ENCODE assay signal across 12 cellular contexts in the genomic region with DNA sequence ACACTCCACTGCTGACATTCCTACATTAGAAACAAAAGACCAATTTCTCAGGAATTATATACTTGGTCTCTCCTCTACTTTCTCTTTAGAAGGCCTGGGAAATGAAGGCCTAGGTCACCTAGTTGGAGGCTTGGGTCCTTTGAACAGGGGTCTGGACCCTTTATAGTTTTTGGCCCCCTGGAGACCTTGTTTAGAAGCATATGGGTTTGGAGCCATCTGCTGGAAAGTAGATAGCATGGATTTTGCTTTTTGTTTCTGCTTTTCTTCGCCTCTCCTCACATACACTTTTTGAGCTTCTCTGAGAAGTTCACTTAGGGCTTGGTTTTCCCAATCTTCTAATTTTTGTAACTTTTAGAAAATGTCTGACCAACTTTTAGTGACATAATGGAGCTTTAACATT.
A peak's percentile ranks its signal among the peaks of the same experiment; 100 is the strongest.
DNase-seq lines count a peak whose midpoint lies in the region; ATAC-seq, FAIRE-seq and TF ChIP-seq lines count a peak whose summit lies in the region.
"Had no signal": no experiment of that assay in that cellular context is flagged by ENCODE, and none has a peak within 500 bp of the region (broad histone marks: within the 10 kb centered on the region; RNA-seq: fewer than 3 reads in every experiment).

No MANE protein-coding gene starts in this region.

- TF ChIP-seq RAD21 in K562 (CRISPR knock-in tag; conservative IDR thresholded peaks at IDR 0.05 in 1 of 2, IDR thresholded peaks at IDR 0.05 in 1 of 2): peak in 1 of 2 experiments; percentile 56; a peak in 3 of 4 replicates

- H3K4me3 ChIP-seq in K562 (no peak overlapping the region), lower lobe of right lung (no peak overlapping the region)

- no peaks in the 10 kb centered on the region for H4K20me1 ChIP-seq in K562 (replicated peaks; ENCODE audit: control insufficient read depth, insufficient read depth, low read length)

- TF ChIP-seq EP300 in K562 (IDR thresholded peaks at IDR 0.05; ENCODE audit: low read length): no peak

- no peak overlapping the region for H2AFZ ChIP-seq in K562 (ENCODE audit: low read depth, low read length)

- CTCF ChIA-PET in K562 (lab: Yijun Ruan, JAX; ENCODE audit: low intra/inter-chr PET ratio): interaction anchor here (2.0 kb wide), 1 partner anchor 91 kb away, joined by 7 read pairs; no protein-coding TSS in a partner anchor

- H3K4me1 ChIP-seq in K562 (replicated peaks in 1 of 2; ENCODE audit: control insufficient read depth in 2 of 2, insufficient read depth in 2 of 2, low read length in 2 of 2) (no peaks in the 10 kb centered on the region), lower lobe of right lung (no peaks in the 10 kb centered on the region)

- TF ChIP-seq CTCF in AG09319 (IDR thresholded peaks at IDR 0.05; ENCODE audit: low read depth, low read length) (peak; percentile 52), K562 (IDR thresholded peaks at IDR 0.05 in 2 of 3, conservative IDR thresholded peaks at IDR 0.05 in 1 of 3; ENCODE audit: insufficient read depth in 2 of 3, low read depth in 1 of 3, low read length in 3 of 3) (peak; percentile 30 to 37 (median 35); a peak in 2 of 6 replicates), lower lobe of right lung (IDR thresholded peaks at IDR 0.05) (peak; percentile 27)

- no peak for TF ChIP-seq POLR2A in K562 (conservative IDR thresholded peaks at IDR 0.05)

- H3K4me1 Mint-ChIP-seq in activated T-helper 17 cell treated with anti-CD3 and anti-CD28 coated beads, Interleukin-2, amount 50 U/mL, for 72 hours: no peaks in the 10 kb centered on the region
- no peaks in the 10 kb centered on the region for H3K4me1 Mint-ChIP-seq in activated naive CD8-positive, alpha-beta T cell treated with anti-CD3 and anti-CD28 coated beads, Interleukin-2, amount 50 U/mL, for 24 hours
- H3K4me1 Mint-ChIP-seq: activated naive CD4-positive, alpha-beta T cell treated with anti-CD3 and anti-CD28 coated beads, Interleukin-2, amount 10 ng/mL, durations not matched to agents 7 days and 5 days; naive B cell had no signal

- H3K27ac Mint-ChIP-seq in activated T-helper 17 cell treated with anti-CD3 and anti-CD28 coated beads, Interleukin-2, amount 50 U/mL, for 72 hours: no peak overlapping the region
- H3K27ac Mint-ChIP-seq in activated naive CD8-positive, alpha-beta T cell treated with anti-CD3 and anti-CD28 coated beads, Interleukin-2, amount 50 U/mL, for 24 hours: no peak overlapping the region
- H3K27ac Mint-ChIP-seq: activated naive CD4-positive, alpha-beta T cell treated with anti-CD3 and anti-CD28 coated beads, Interleukin-2, amount 10 ng/mL, durations not matched to agents 7 days and 5 days had no signal

- no peaks in the 10 kb centered on the region for H3K36me3 Mint-ChIP-seq in activated T-helper 17 cell treated with anti-CD3 and anti-CD28 coated beads, Interleukin-2, amount 50 U/mL, for 72 hours (ENCODE audit: low read depth)
- peaks cover 2% of the 10 kb centered on the region for H3K36me3 Mint-ChIP-seq in activated naive CD8-positive, alpha-beta T cell treated with anti-CD3 and anti-CD28 coated beads, Interleukin-2, amount 50 U/mL, for 24 hours (ENCODE audit: low read depth)
- H3K36me3 Mint-ChIP-seq: activated naive CD4-positive, alpha-beta T cell treated with anti-CD3 and anti-CD28 coated beads, Interleukin-2, amount 10 ng/mL, durations not matched to agents 7 days and 5 days had no signal

- H3K9me3 ChIP-seq in K562 (replicated peaks; ENCODE audit: control insufficient read depth, insufficient read depth, low read depth, low read length): no peaks in the 10 kb centered on the region
- peaks cover 34% of the 10 kb centered on the region for H3K9me3 ChIP-seq in lower lobe of right lung

- H3K27ac ChIP-seq in K562 (ENCODE audit: extremely low read depth, low read depth, low read length) (no peak overlapping the region), lower lobe of right lung (no peak overlapping the region)

- no peak overlapping the region for H3K4me2 ChIP-seq in K562 (ENCODE audit: insufficient read depth, low read length)

- H3K4me3 Mint-ChIP-seq in activated T-helper 17 cell treated with anti-CD3 and anti-CD28 coated beads, Interleukin-2, amount 50 U/mL, for 72 hours: no peak overlapping the region
- no peak overlapping the region for H3K4me3 Mint-ChIP-seq in activated naive CD8-positive, alpha-beta T cell treated with anti-CD3 and anti-CD28 coated beads, Interleukin-2, amount 50 U/mL, for 24 hours
- H3K4me3 Mint-ChIP-seq: activated naive CD4-positive, alpha-beta T cell treated with anti-CD3 and anti-CD28 coated beads, Interleukin-2, amount 10 ng/mL, durations not matched to agents 7 days and 5 days; naive B cell had no signal

- in situ Hi-C loops in K562 (cut with MboI): no loop called here

- no peak for DNase-seq in AG09319 (ENCODE audit: extremely low read depth, low read depth)
- peak; percentile 23 to 51 for DNase-seq in Kasumi-1 (lab: John Stamatoyannopoulos, UW)
- DNase-seq in K562 (ENCODE audit: extremely low read depth in 1 of 4, low spot score in 3 of 4): no peak
- no peak for DNase-seq in lower lobe of right lung
- DNase-seq in activated naive CD8-positive, alpha-beta T cell treated with anti-CD3 and anti-CD28 coated beads, Interleukin-2, amount 50 U/mL, for 24 hours: no peak
- DNase-seq in amygdala (lab: John Stamatoyannopoulos, UW): no peak
- DNase-seq in effector CD4-positive, alpha-beta T cell: no peak
- DNase-seq: activated naive CD4-positive, alpha-beta T cell treated with anti-CD3 and anti-CD28 coated beads, Interleukin-2, amount 10 ng/mL, durations not matched to agents 7 days and 5 days; erythroblast; KBM-7; naive B cell had no signal

- H3K27me3 ChIP-seq in K562 (ENCODE audit: control insufficient read depth in 2 of 2, insufficient read depth in 2 of 2, low read length in 2 of 2) (no peaks in the 10 kb centered on the region), lower lobe of right lung (ENCODE audit: low read depth) (no peaks in the 10 kb centered on the region)

- no peak for FAIRE-seq in K562 (lab: Jason Lieb, UNC)

- H3K9me1 ChIP-seq in K562 (ENCODE audit: control insufficient read depth, insufficient read depth, low read length): no peaks in the 10 kb centered on the region

- H3K27me3 Mint-ChIP-seq in activated T-helper 17 cell treated with anti-CD3 and anti-CD28 coated beads, Interleukin-2, amount 50 U/mL, for 72 hours: peaks cover 19% of the 10 kb centered on the region
- peaks cover 4% of the 10 kb centered on the region for H3K27me3 Mint-ChIP-seq in activated naive CD8-positive, alpha-beta T cell treated with anti-CD3 and anti-CD28 coated beads, Interleukin-2, amount 50 U/mL, for 24 hours

- POLR2A ChIA-PET in K562 (lab: Yijun Ruan, JAX): no interaction called here

- H3K79me2 ChIP-seq in K562 (ENCODE audit: control insufficient read depth, insufficient read depth, low read length): no peaks in the 10 kb centered on the region

- BruUV-seq in K562 (replicated peaks; lab: Mats Ljungman, UMichigan): no TSS peak

- no peak overlapping the region for H3K9ac ChIP-seq in K562 (ENCODE audit: insufficient read depth in 1 of 2, low read depth in 2 of 2, low read length in 2 of 2)

- H3K9me3 Mint-ChIP-seq in activated T-helper 17 cell treated with anti-CD3 and anti-CD28 coated beads, Interleukin-2, amount 50 U/mL, for 72 hours: peaks cover 21% of the 10 kb centered on the region
- peaks cover 41% of the 10 kb centered on the region for H3K9me3 Mint-ChIP-seq in activated naive CD8-positive, alpha-beta T cell treated with anti-CD3 and anti-CD28 coated beads, Interleukin-2, amount 50 U/mL, for 24 hours

- intact Hi-C loops in K562 (cut with micrococcal nuclease): loop anchor here (1.0 to 10.0 kb wide), 3 partner anchors 91 to 357 kb away; no protein-coding TSS in a partner anchor
- intact Hi-C loops in lower lobe of right lung (cut with DNase I): no loop called here

- no peak for ATAC-seq in K562
- no peak for ATAC-seq in lower lobe of right lung
- no peak for ATAC-seq in activated T-helper 17 cell treated with anti-CD3 and anti-CD28 coated beads, Interleukin-2, amount 50 U/mL, for 72 hours (replicated peaks)
- ATAC-seq in activated naive CD8-positive, alpha-beta T cell treated with anti-CD3 and anti-CD28 coated beads, Interleukin-2, amount 50 U/mL, for 24 hours: no peak

- 0% methylated on average over 1 of the region's 1 CpG for WGBS in K562 (ENCODE audit: insufficient coverage, low coverage, missing lambda C conversion rate)

- H3K36me3 ChIP-seq in K562 (ENCODE audit: control insufficient read depth, insufficient read depth, low read length) (no peaks in the 10 kb centered on the region), lower lobe of right lung (no peaks in the 10 kb centered on the region)

TF ChIP-seq in K562, 482 proteins besides CTCF, POLR2A, EP300 and RAD21:
- TF ChIP-seq DIDO1 (tag; IDR thresholded peaks at IDR 0.05; ENCODE audit: low read depth): no peak
- TF ChIP-seq HOXB6 (CRISPR knock-in tag; IDR thresholded peaks at IDR 0.05; ENCODE audit: borderline replicate concordance): no peak
- TF ChIP-seq HNRNPL (IDR thresholded peaks at IDR 0.05; ENCODE audit: low read depth, low read length): no peak
- TF ChIP-seq HMG20B (CRISPR knock-in tag; IDR thresholded peaks at IDR 0.05): no peak
- no peak for TF ChIP-seq HSF4 (CRISPR knock-in tag; IDR thresholded peaks at IDR 0.05; ENCODE audit: borderline replicate concordance)
- TF ChIP-seq DNMT1 (IDR thresholded peaks at IDR 0.05): no peak
- no peak for TF ChIP-seq FOXK2 (conservative IDR thresholded peaks at IDR 0.05 in 1 of 2, IDR thresholded peaks at IDR 0.05 in 1 of 2; ENCODE audit: low read depth in 2 of 2)
- no peak for TF ChIP-seq MTA2 (IDR thresholded peaks at IDR 0.05; ENCODE audit: low read depth)
- no peak for TF ChIP-seq TGIF2 (CRISPR knock-in tag; IDR thresholded peaks at IDR 0.05)
- no peak for TF ChIP-seq GATAD2B (IDR thresholded peaks at IDR 0.05; ENCODE audit: borderline replicate concordance)
- TF ChIP-seq, protein P1, sequence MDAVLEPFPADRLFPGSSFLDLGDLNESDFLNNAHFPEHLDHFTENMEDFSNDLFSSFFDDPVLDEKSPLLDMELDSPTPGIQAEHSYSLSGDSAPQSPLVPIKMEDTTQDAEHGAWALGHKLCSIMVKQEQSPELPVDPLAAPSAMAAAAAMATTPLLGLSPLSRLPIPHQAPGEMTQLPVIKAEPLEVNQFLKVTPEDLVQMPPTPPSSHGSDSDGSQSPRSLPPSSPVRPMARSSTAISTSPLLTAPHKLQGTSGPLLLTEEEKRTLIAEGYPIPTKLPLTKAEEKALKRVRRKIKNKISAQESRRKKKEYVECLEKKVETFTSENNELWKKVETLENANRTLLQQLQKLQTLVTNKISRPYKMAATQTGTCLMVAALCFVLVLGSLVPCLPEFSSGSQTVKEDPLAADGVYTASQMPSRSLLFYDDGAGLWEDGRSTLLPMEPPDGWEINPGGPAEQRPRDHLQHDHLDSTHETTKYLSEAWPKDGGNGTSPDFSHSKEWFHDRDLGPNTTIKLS (IDR thresholded peaks at IDR 0.05; ENCODE audit: borderline replicate concordance, low read depth): no peak

Comparison
In these comparisons a context has a peak if more than half of its experiments do, and no peak if none do; other contexts are left out.
1. DNase-seq: peak in Kasumi-1 (2 of 2); none in AG09319 (single experiment), K562 (0 of 4), lower lobe of right lung (single experiment), activated naive CD8-positive, alpha-beta T cell treated with anti-CD3 and anti-CD28 coated beads, Interleukin-2, amount 50 U/mL, for 24 hours (single experiment), amygdala (0 of 56) and effector CD4-positive, alpha-beta T cell (single experiment).
2. Peak in every context shown above with its lines, with median percentiles within 50 percentile points of each other: CTCF ChIP-seq.